9 cellular contexts compared by ENCODE assay signal in the genomic region with DNA sequence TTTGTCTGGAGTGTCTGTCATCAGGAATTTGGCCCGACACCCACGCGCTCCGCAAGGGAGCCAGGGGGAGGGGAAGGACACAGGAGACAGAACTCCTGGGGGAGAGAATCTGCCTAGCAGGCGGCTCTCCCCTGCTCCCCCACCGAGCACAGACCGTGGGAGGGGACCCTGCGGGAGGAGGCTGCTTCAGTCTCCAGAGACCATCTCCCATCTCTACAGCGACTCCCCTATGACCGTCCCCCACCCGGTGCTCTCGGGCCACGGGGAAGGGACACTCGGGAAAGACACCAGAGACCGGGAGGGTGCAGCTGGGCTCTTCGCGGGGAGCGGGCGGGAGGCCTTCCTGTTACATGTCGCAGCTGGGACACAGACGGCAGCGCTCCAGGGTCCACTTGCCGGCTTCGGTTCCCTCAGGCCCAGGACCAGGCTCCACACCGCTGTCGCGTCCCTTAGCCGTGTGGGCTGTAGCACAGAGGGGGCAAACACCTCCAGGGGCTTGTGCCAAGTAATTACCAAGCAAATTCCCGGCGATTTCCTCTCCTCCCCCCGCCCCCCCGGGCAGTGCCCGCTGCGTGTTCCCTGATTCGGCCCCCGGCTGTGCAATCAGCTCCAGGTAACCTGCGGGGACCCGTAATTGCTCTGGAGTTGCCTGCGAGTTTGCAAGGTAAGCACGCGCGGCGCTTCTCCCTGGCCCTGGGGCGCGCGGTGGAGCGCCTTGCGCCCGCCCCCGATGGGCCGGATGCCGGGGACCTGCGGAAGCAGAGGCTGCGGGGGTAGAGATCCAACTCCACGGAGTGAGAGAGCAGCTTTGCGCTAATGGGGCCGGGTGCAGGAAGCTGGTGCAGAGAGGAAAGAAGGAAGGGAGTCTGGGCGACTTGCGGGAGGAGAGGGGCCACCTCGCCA.
DNase-seq lines count a peak whose midpoint lies in the region; ATAC-seq and TF ChIP-seq lines count a peak whose summit lies in the region.
"Had no signal": no experiment of that assay in that cellular context is flagged by ENCODE, and none has a peak within 500 bp of the region (broad histone marks: within the 10 kb centered on the region; RNA-seq: fewer than 3 reads in every experiment).

No MANE protein-coding gene starts in this region.

- POLR2A ChIA-PET in activated naive CD8-positive, alpha-beta T cell treated with anti-CD3 and anti-CD28 coated beads, Interleukin-2, amount 10 ng/mL, durations not matched to agents 7 days and 5 days (lab: Charles Lee) = no interaction called here

- no peak for ATAC-seq in activated naive CD8-positive, alpha-beta T cell treated with anti-CD3 and anti-CD28 coated beads, Interleukin-2, amount 10 ng/mL, durations not matched to agents 7 days and 5 days (ENCODE audit: low read depth)
- ATAC-seq in lower lobe of right lung = peak; percentile 56 to 59
- ATAC-seq in HG02938 (IDR thresholded peaks at IDR 0.05; ENCODE audit: unreplicated experiment) = no peak
- ATAC-seq in GM18858 (IDR thresholded peaks at IDR 0.05; ENCODE audit: unreplicated experiment) = no peak

- H3K36me3 ChIP-seq in colonic mucosa (no peaks in the 10 kb centered on the region), lower lobe of right lung (no peaks in the 10 kb centered on the region), urinary bladder (ENCODE audit: insufficient read depth) (no peaks in the 10 kb centered on the region)
- H3K36me3 ChIP-seq: BLaER1 had no signal

- H3K9me3 ChIP-seq in colonic mucosa (no peaks in the 10 kb centered on the region), lower lobe of right lung (no peaks in the 10 kb centered on the region)

- WGBS in urinary bladder = 8% methylated on average over 60 of the region's 60 CpGs

- H3K4me3 ChIP-seq in colonic mucosa = peak overlapping the region; percentile 24
- peak overlapping the region; percentile 36 for H3K4me3 ChIP-seq in lower lobe of right lung
- H3K4me3 ChIP-seq in urinary bladder (ENCODE audit: low read depth, low read length) = peak overlapping the region; percentile 12
- H3K4me3 ChIP-seq: BLaER1 had no signal

- H3K27ac ChIP-seq in colonic mucosa = no peak overlapping the region
- no peak overlapping the region for H3K27ac ChIP-seq in lower lobe of right lung
- no peak overlapping the region for H3K27ac ChIP-seq in urinary bladder (ENCODE audit: low read depth)
- H3K27ac ChIP-seq: BLaER1 had no signal

- H3K27me3 ChIP-seq in colonic mucosa (peaks cover 28% of the 10 kb centered on the region), lower lobe of right lung (ENCODE audit: low read depth) (peaks cover 38% of the 10 kb centered on the region)
- H3K27me3 ChIP-seq: BLaER1 had no signal

- H3K9me3 Mint-ChIP-seq in activated naive CD8-positive, alpha-beta T cell treated with anti-CD3 and anti-CD28 coated beads, Interleukin-2, amount 10 ng/mL, durations not matched to agents 7 days and 5 days = no peaks in the 10 kb centered on the region
- no peaks in the 10 kb centered on the region for H3K9me3 Mint-ChIP-seq in activated naive CD8-positive, alpha-beta T cell treated with anti-CD3 and anti-CD28 coated beads for 36 hours

- TF ChIP-seq CTCF in colonic mucosa (IDR thresholded peaks at IDR 0.05) (no peak), lower lobe of right lung (IDR thresholded peaks at IDR 0.05) (no peak)

- H3K4me1 ChIP-seq in colonic mucosa = no peaks in the 10 kb centered on the region
- H3K4me1 ChIP-seq in lower lobe of right lung = peaks cover 17% of the 10 kb centered on the region
- H3K4me1 ChIP-seq in urinary bladder (ENCODE audit: insufficient read depth) = no peaks in the 10 kb centered on the region
- H3K4me1 ChIP-seq: BLaER1 had no signal

- no peak overlapping the region for H3K4me3 Mint-ChIP-seq in activated naive CD8-positive, alpha-beta T cell treated with anti-CD3 and anti-CD28 coated beads, Interleukin-2, amount 10 ng/mL, durations not matched to agents 7 days and 5 days
- H3K4me3 Mint-ChIP-seq in activated naive CD8-positive, alpha-beta T cell treated with anti-CD3 and anti-CD28 coated beads for 36 hours = no peak overlapping the region

- H3K27me3 Mint-ChIP-seq in activated naive CD8-positive, alpha-beta T cell treated with anti-CD3 and anti-CD28 coated beads, Interleukin-2, amount 10 ng/mL, durations not matched to agents 7 days and 5 days = peaks cover 24% of the 10 kb centered on the region
- H3K27me3 Mint-ChIP-seq in activated naive CD8-positive, alpha-beta T cell treated with anti-CD3 and anti-CD28 coated beads for 36 hours = peaks cover 39% of the 10 kb centered on the region

- DNase-seq in activated naive CD8-positive, alpha-beta T cell treated with anti-CD3 and anti-CD28 coated beads, Interleukin-2, amount 10 ng/mL, durations not matched to agents 7 days and 5 days = peak; percentile 28
- no peak for DNase-seq in activated naive CD8-positive, alpha-beta T cell treated with anti-CD3 and anti-CD28 coated beads for 36 hours
- DNase-seq in colonic mucosa (no peak), lower lobe of right lung (peak; percentile 57)
- DNase-seq in stimulated activated CD4-positive, alpha-beta T cell treated with anti-CD3 and anti-CD28 coated beads, Interleukin-1b, Interleukin-23, amount 100 ng/mL, for 48 hours = no peak

- no peak overlapping the region for H3K27ac Mint-ChIP-seq in activated naive CD8-positive, alpha-beta T cell treated with anti-CD3 and anti-CD28 coated beads, Interleukin-2, amount 10 ng/mL, durations not matched to agents 7 days and 5 days
- no peak overlapping the region for H3K27ac Mint-ChIP-seq in activated naive CD8-positive, alpha-beta T cell treated with anti-CD3 and anti-CD28 coated beads for 36 hours

- H3K9ac ChIP-seq in colonic mucosa (ENCODE audit: low read depth in 2 of 2, low read length in 2 of 2) = no peak overlapping the region
- H3K9ac ChIP-seq: BLaER1 had no signal

- no peaks in the 10 kb centered on the region for H3K4me1 Mint-ChIP-seq in activated naive CD8-positive, alpha-beta T cell treated with anti-CD3 and anti-CD28 coated beads, Interleukin-2, amount 10 ng/mL, durations not matched to agents 7 days and 5 days
- H3K4me1 Mint-ChIP-seq in activated naive CD8-positive, alpha-beta T cell treated with anti-CD3 and anti-CD28 coated beads for 36 hours = peaks cover 2% of the 10 kb centered on the region

- intact Hi-C loops in colonic mucosa (cut with DNase I) (loop anchor here (10.0 kb wide), 1 partner anchor 155 kb away; a partner anchor contains a TSS), lower lobe of right lung (cut with DNase I) (no loop called here)

- no peaks in the 10 kb centered on the region for H3K36me3 Mint-ChIP-seq in activated naive CD8-positive, alpha-beta T cell treated with anti-CD3 and anti-CD28 coated beads, Interleukin-2, amount 10 ng/mL, durations not matched to agents 7 days and 5 days
- H3K36me3 Mint-ChIP-seq in activated naive CD8-positive, alpha-beta T cell treated with anti-CD3 and anti-CD28 coated beads for 36 hours = no peaks in the 10 kb centered on the region

Comparison
In these comparisons a context has a peak if more than half of its experiments do, and no peak if none do; other contexts are left out.
1. DNase-seq: peak in activated naive CD8-positive, alpha-beta T cell treated with anti-CD3 and anti-CD28 coated beads, Interleukin-2, amount 10 ng/mL, durations not matched to agents 7 days and 5 days (single experiment) and lower lobe of right lung (single experiment); none in activated naive CD8-positive, alpha-beta T cell treated with anti-CD3 and anti-CD28 coated beads for 36 hours (single experiment), colonic mucosa (single experiment) and stimulated activated CD4-positive, alpha-beta T cell treated with anti-CD3 and anti-CD28 coated beads, Interleukin-1b, Interleukin-23, amount 100 ng/mL, for 48 hours (single experiment).
2. ATAC-seq: peak in lower lobe of right lung (2 of 2); none in activated naive CD8-positive, alpha-beta T cell treated with anti-CD3 and anti-CD28 coated beads, Interleukin-2, amount 10 ng/mL, durations not matched to agents 7 days and 5 days (single experiment), HG02938 (single experiment) and GM18858 (single experiment).
3. Peak in every context shown above with its lines, with median percentiles within 50 percentile points of each other: H3K4me3 ChIP-seq.